In the genomic region with DNA sequence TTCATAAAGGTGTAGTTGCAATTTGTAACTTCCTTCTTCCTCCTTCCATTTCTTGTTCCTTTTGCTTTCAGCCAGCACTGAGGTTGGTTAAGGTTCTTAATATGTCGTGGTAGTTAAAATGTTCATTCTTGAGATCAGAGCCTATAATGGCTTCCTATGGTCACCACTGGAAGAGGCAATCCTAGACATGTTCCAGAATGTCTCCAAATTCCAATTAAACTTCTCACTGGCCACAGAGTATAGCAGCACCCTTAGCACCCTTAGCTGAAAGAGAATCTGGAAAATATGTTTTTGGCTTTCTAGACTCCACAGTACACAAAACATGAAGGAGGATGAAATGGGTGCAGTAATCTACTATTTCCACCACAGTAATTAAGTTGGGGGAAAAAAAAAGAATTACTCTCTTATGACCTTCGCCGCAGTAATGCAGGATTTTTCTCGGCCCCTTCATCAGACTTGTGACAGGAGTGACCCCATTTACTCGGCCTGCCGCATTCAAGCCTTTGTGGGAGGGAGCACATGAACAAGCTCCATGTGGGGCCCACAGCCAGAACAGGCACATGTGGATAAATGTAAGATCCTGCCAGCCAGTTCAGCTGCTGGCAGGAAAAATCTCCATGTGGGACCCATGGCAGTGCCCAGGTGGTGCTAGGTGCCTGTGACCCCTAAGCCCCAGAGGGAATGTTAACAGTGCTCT, we compare ENCODE assay signal across 22 cellular contexts.
DNase-seq lines count a peak whose midpoint lies in the region; TF ChIP-seq lines count a peak whose summit lies in the region.
"Had no signal": no experiment of that assay in that cellular context is flagged by ENCODE, and none has a peak within 500 bp of the region (broad histone marks: within the 10 kb centered on the region; RNA-seq: fewer than 3 reads in every experiment).

No MANE protein-coding gene starts in this region.

- H3K27ac ChIP-seq in mammary epithelial cell (ENCODE audit: insufficient read depth, low read depth, low read length) (no peak overlapping the region), breast epithelium (no peak overlapping the region), epithelial cell of prostate (peak overlapping the region; percentile 2), mesenchymal stem cell (ENCODE audit: low read length, poor library complexity, severe bottlenecking) (no peak overlapping the region), spleen (no peak overlapping the region)
- H3K27ac ChIP-seq: 22Rv1; A549; BLaER1 treated with 17β-estradiol and CSF1 and Interleukin-3, amounts not matched to agents 10 nM and 100 nM had no signal

- no peak overlapping the region for H3K4ac ChIP-seq in mesenchymal stem cell (ENCODE audit: low read depth in 1 of 2, low read length in 2 of 2)

- TF ChIP-seq CTCF in mammary epithelial cell (conservative IDR thresholded peaks at IDR 0.05 in 1 of 2, IDR thresholded peaks at IDR 0.05 in 1 of 2; ENCODE audit: extremely low read depth in 1 of 2, insufficient read depth in 1 of 2, low read depth in 1 of 2, low read length in 2 of 2) = no peak
- TF ChIP-seq CTCF in breast epithelium (IDR thresholded peaks at IDR 0.05) = no peak
- no peak for TF ChIP-seq CTCF in spleen (IDR thresholded peaks at IDR 0.05 in 8 of 11, conservative IDR thresholded peaks at IDR 0.05 in 3 of 11)

- no peak overlapping the region for H3K9ac ChIP-seq in mammary epithelial cell (ENCODE audit: insufficient read depth, low read length)
- no peak overlapping the region for H3K9ac ChIP-seq in mesenchymal stem cell (ENCODE audit: low read length)
- H3K9ac ChIP-seq: BLaER1 treated with 17β-estradiol and CSF1 and Interleukin-3, amounts not matched to agents 10 nM and 100 nM had no signal

- H2AFZ ChIP-seq in mammary epithelial cell (ENCODE audit: low read depth, low read length) (peak overlapping the region; percentile 28), mesenchymal stem cell (ENCODE audit: low read depth, low read length) (no peak overlapping the region)
- H2AFZ ChIP-seq: GM23338 had no signal

- H3K4me2 ChIP-seq in mammary epithelial cell (ENCODE audit: insufficient read depth, low read depth, low read length) (peak overlapping the region; percentile 37), mesenchymal stem cell (ENCODE audit: low read length, poor library complexity, severe bottlenecking) (no peak overlapping the region)
- H3K4me2 ChIP-seq: A549; BLaER1 treated with 17β-estradiol and CSF1 and Interleukin-3, amounts not matched to agents 10 nM and 100 nM; GM23338 had no signal

- intact Hi-C loops in mammary epithelial cell (cut with micrococcal nuclease) = no loop called here
- intact Hi-C loops in breast epithelium (cut with DNase I; ENCODE audit: low total_unique reads) = no loop called here
- intact Hi-C loops in spleen (cut with DNase I; ENCODE audit: low total_unique reads) = no loop called here

- H3K79me1 ChIP-seq in mesenchymal stem cell (replicated peaks; ENCODE audit: low read length, poor library complexity, severe bottlenecking) = no peaks in the 10 kb centered on the region

- no peaks in the 10 kb centered on the region for H4K20me1 ChIP-seq in mammary epithelial cell (ENCODE audit: insufficient read depth, low read length)
- H4K20me1 ChIP-seq: BLaER1 treated with 17β-estradiol and CSF1 and Interleukin-3, amounts not matched to agents 10 nM and 100 nM had no signal

- H3K79me2 ChIP-seq in mammary epithelial cell (ENCODE audit: insufficient read depth, low read length) = no peaks in the 10 kb centered on the region

- H3K9me3 ChIP-seq in mammary epithelial cell (replicated peaks; ENCODE audit: insufficient read depth, low read length) (no peaks in the 10 kb centered on the region), breast epithelium (no peaks in the 10 kb centered on the region), mesenchymal stem cell (ENCODE audit: control insufficient read depth, low read length) (no peaks in the 10 kb centered on the region), spleen (peaks cover 0 to 14% (median 3%) of the 10 kb centered on the region in 8 donors)
- H3K9me3 ChIP-seq: A549; BE2C; BLaER1 treated with 17β-estradiol and CSF1 and Interleukin-3, amounts not matched to agents 10 nM and 100 nM had no signal

- CTCF ChIA-PET in mammary epithelial cell (lab: Charles Lee; ENCODE audit: low non-redundant PET) = interaction anchor here (0.6 kb wide), 1 partner anchor 986 kb away, joined by 5 read pairs; no protein-coding TSS in a partner anchor

- TF ChIP-seq POLR2A in breast epithelium (IDR thresholded peaks at IDR 0.05) = no peak
- TF ChIP-seq POLR2A in spleen (IDR thresholded peaks at IDR 0.05) = no peak

- H3K18ac ChIP-seq in mesenchymal stem cell (ENCODE audit: low read depth in 1 of 2, low read length in 2 of 2) = no peak overlapping the region

- H2BK120ac ChIP-seq in mesenchymal stem cell (ENCODE audit: low read depth, low read length) = no peak overlapping the region

- no peak overlapping the region for H2BK5ac ChIP-seq in mesenchymal stem cell (ENCODE audit: low read depth, low read length, poor library complexity, severe bottlenecking)

- H3K14ac ChIP-seq in mesenchymal stem cell (ENCODE audit: low read length in 2 of 2) = no peak overlapping the region

- dilution Hi-C loops in mammary epithelial cell (cut with HindIII; ENCODE audit: low sequenced_read_pairs) = no loop called here

- H3K36me3 ChIP-seq in mammary epithelial cell (ENCODE audit: insufficient read depth, low read length) (no peaks in the 10 kb centered on the region), breast epithelium (no peaks in the 10 kb centered on the region), mesenchymal stem cell (ENCODE audit: control insufficient read depth in 1 of 2, insufficient read depth in 2 of 2, low read depth in 1 of 2, low read length in 2 of 2) (no peaks in the 10 kb centered on the region), spleen (no peaks in the 10 kb centered on the region)
- H3K36me3 ChIP-seq: BE2C; BLaER1 treated with 17β-estradiol and CSF1 and Interleukin-3, amounts not matched to agents 10 nM and 100 nM had no signal

- H2BK12ac ChIP-seq in mesenchymal stem cell (ENCODE audit: low read length in 2 of 2) = no peak overlapping the region

- H3K4me3 ChIP-seq in mammary epithelial cell (replicated peaks in 1 of 3; ENCODE audit: insufficient read depth in 1 of 3, low read depth in 2 of 3, low read length in 3 of 3) (no peak overlapping the region), breast epithelium (no peak overlapping the region), mesenchymal stem cell (ENCODE audit: insufficient read depth in 1 of 2, low read depth in 1 of 2, low read length in 2 of 2) (no peak overlapping the region), spleen (no peak overlapping the region)
- H3K4me3 ChIP-seq: A549; BLaER1 treated with 17β-estradiol and CSF1 and Interleukin-3, amounts not matched to agents 10 nM and 100 nM; GM12878; GM23338 had no signal

- peak overlapping the region; percentile 47 for H4K91ac ChIP-seq in mesenchymal stem cell (ENCODE audit: low read length)

- H4K8ac ChIP-seq in mesenchymal stem cell (ENCODE audit: low read length) = no peak overlapping the region

- in situ Hi-C loops in mammary epithelial cell (cut with MboI; ENCODE audit: low sequenced_read_pairs in 2 of 2) = no loop called here

- peaks cover 7% of the 10 kb centered on the region for H3K4me1 ChIP-seq in mammary epithelial cell (ENCODE audit: insufficient read depth, low read length)
- no peaks in the 10 kb centered on the region for H3K4me1 ChIP-seq in breast epithelium
- no peaks in the 10 kb centered on the region for H3K4me1 ChIP-seq in mesenchymal stem cell (ENCODE audit: control insufficient read depth, insufficient read depth, low read depth, low read length)
- H3K4me1 ChIP-seq in spleen = no peaks in the 10 kb centered on the region
- H3K4me1 ChIP-seq: A549; BE2C; BLaER1 treated with 17β-estradiol and CSF1 and Interleukin-3, amounts not matched to agents 10 nM and 100 nM had no signal

- H3K27me3 ChIP-seq in mammary epithelial cell (ENCODE audit: insufficient read depth, low read length) (no peaks in the 10 kb centered on the region), breast epithelium (no peaks in the 10 kb centered on the region), mesenchymal stem cell (ENCODE audit: control insufficient read depth in 1 of 2, insufficient read depth in 1 of 2, low read length in 2 of 2) (no peaks in the 10 kb centered on the region), spleen (replicated peaks in 1 of 7) (no peaks in the 10 kb centered on the region)
- H3K27me3 ChIP-seq: BE2C; BLaER1 treated with 17β-estradiol and CSF1 and Interleukin-3, amounts not matched to agents 10 nM and 100 nM had no signal

- H2AK5ac ChIP-seq in mesenchymal stem cell (ENCODE audit: low read length, severe bottlenecking) = no peak overlapping the region

- WGBS in mammary epithelial cell (ENCODE audit: low coverage, missing lambda C conversion rate) = 85% methylated on average over 6 of the region's 6 CpGs
- WGBS in mesenchymal stem cell = 98% methylated on average over 5 of the region's 6 CpGs
- 83 to 91% (median 87%) methylated on average over 6 of the region's 6 CpGs for WGBS in spleen, 5 donors

- BruUV-seq in mammary epithelial cell (replicated peaks; lab: Mats Ljungman, UMichigan) = no TSS peak

- no peak overlapping the region for H3K23ac ChIP-seq in mesenchymal stem cell (ENCODE audit: low read length in 2 of 2)

- DNase-seq in mammary epithelial cell (peak; percentile 42), breast epithelium (ENCODE audit: low spot score in 2 of 2) (no peak), epithelial cell of prostate (ENCODE audit: low read depth, low spot score) (no peak), mesenchymal stem cell (no peak), NCI-H510A (lab: John Stamatoyannopoulos, UW) (no peak), NCI-H187 (lab: John Stamatoyannopoulos, UW) (no peak), spleen (no peak)
- DNase-seq: ACHN; AML-193; BE2C; CD4-positive, alpha-beta T cell; CD8-positive, alpha-beta memory T cell; DMS 273 treated with DMSO at 0.1 percent for 48 hours; DMS79; EL; GDM1; H9 had no signal

- no peak overlapping the region for H2BK15ac ChIP-seq in mesenchymal stem cell (ENCODE audit: low read depth, poor library complexity, severe bottlenecking)
